In the genomic region with DNA sequence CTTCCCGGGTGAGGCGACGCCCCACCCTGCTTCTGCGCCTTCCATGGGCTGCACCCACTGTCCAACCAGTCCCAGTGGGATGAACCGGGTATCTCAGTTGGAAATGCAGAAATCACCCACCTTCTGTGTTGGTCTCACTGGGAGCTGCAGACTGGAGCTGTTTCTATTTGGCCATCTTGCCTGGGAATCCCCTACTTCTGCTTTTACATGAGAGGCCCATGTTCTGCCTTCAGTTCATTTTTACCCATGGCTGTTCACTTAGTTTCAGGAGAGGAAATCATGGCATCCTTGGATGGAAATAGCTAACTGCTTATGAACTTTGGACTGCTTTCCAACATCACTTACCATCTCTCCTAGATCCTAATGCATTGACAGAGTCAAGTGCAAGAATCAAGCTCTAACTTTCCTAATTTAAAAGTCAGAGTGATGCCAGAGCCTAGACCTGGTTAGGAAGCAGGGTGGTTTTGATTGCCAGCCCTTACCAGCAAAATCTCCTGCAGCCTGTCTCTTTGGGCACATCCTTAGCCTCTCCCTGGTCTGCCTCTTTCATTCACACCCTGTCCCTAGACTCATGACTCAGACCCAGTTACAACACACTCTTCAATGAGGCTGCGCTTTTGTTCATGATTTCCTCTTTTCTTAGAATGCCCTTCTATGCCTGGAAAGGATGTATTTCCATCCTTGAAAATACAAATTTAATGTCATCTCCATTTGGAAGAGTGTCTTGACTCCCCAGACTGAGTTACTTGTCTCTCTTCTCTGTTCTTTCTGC, we compare ENCODE assay signal across 16 cellular contexts.
A peak's percentile ranks its signal among the peaks of the same experiment; 100 is the strongest.
DNase-seq lines count a peak whose midpoint lies in the region; ATAC-seq and TF ChIP-seq lines count a peak whose summit lies in the region.
"Had no signal": no experiment of that assay in that cellular context is flagged by ENCODE, and none has a peak within 500 bp of the region (broad histone marks: within the 10 kb centered on the region; RNA-seq: fewer than 3 reads in every experiment).

No MANE protein-coding gene starts in this region.

- no peak overlapping the region for H3K4me3 Mint-ChIP-seq in stimulated activated naive B cell treated with anti-CD40 and anti-IgM and Interleukin-4, amounts not matched to agents 10 μg/mL and 1 μg/mL and 100 μg/mL, for 72 hours
- H3K4me3 Mint-ChIP-seq: effector memory CD8-positive, alpha-beta T cell had no signal

- H3K9me3 Mint-ChIP-seq in stimulated activated naive B cell treated with anti-CD40 and anti-IgM and Interleukin-4, amounts not matched to agents 10 μg/mL and 1 μg/mL and 100 μg/mL, for 72 hours: peaks cover 9% of the 10 kb centered on the region in 2 donors

- ATAC-seq in GM18867 (IDR thresholded peaks at IDR 0.05; ENCODE audit: unreplicated experiment): peak; percentile 43
- peak; percentile 52 for ATAC-seq in HG03159 (IDR thresholded peaks at IDR 0.05; ENCODE audit: unreplicated experiment)
- peak; percentile 68; the same call in 2 of the 3 replicates for ATAC-seq in RWPE2 (ENCODE audit: low read depth)
- peak; percentile 33 to 42 for ATAC-seq in stimulated activated naive B cell treated with anti-CD40 and anti-IgM and Interleukin-4, amounts not matched to agents 10 μg/mL and 1 μg/mL and 100 μg/mL, for 72 hours (replicated peaks)
- ATAC-seq in stimulated activated naive CD8-positive, alpha-beta T cell treated with anti-CD3 and anti-CD28 coated beads, Interleukin-15, Interleukin-2, amounts not matched to agents 100 U/mL and 50 U/mL, for 24 hours: no peak
- no peak for ATAC-seq in GM19455 (IDR thresholded peaks at IDR 0.05; ENCODE audit: unreplicated experiment)
- ATAC-seq: effector memory CD8-positive, alpha-beta T cell had no signal

- no peak overlapping the region for H3K27ac ChIP-seq in RWPE2 (ENCODE audit: poor library complexity, severe bottlenecking)
- H3K27ac ChIP-seq: HL-60, ovary, PC-9 had no signal

- no peaks in the 10 kb centered on the region for H3K27me3 ChIP-seq in RWPE2 (ENCODE audit: insufficient read depth, poor library complexity, severe bottlenecking)
- H3K27me3 ChIP-seq: ovary had no signal

- peaks cover 0 to 4% of the 10 kb centered on the region in 2 donors for H3K27me3 Mint-ChIP-seq in stimulated activated naive B cell treated with anti-CD40 and anti-IgM and Interleukin-4, amounts not matched to agents 10 μg/mL and 1 μg/mL and 100 μg/mL, for 72 hours
- H3K27me3 Mint-ChIP-seq: effector memory CD8-positive, alpha-beta T cell had no signal

- H3K36me3 Mint-ChIP-seq in stimulated activated naive B cell treated with anti-CD40 and anti-IgM and Interleukin-4, amounts not matched to agents 10 μg/mL and 1 μg/mL and 100 μg/mL, for 72 hours: peaks cover 0 to 2% of the 10 kb centered on the region in 2 donors

- H3K4me1 ChIP-seq in RWPE2 (ENCODE audit: insufficient read depth, poor library complexity, severe bottlenecking): no peaks in the 10 kb centered on the region

- no peak for DNase-seq in RWPE2 (ENCODE audit: low spot score)
- DNase-seq in stimulated activated naive B cell treated with anti-CD40 and anti-IgM and Interleukin-4, amounts not matched to agents 10 μg/mL and 1 μg/mL and 100 μg/mL, for 72 hours: no peak
- DNase-seq in stimulated activated naive CD8-positive, alpha-beta T cell treated with anti-CD3 and anti-CD28 coated beads, Interleukin-15, Interleukin-2, amounts not matched to agents 100 U/mL and 50 U/mL, for 24 hours: no peak
- DNase-seq in NCI-H2081 treated with DMSO at 0.1 percent for 48 hours (lab: John Stamatoyannopoulos, UW): no peak
- no peak for DNase-seq in superior temporal gyrus (ENCODE audit: extremely low spot score)
- DNase-seq: amygdala; DND-41; effector memory CD8-positive, alpha-beta T cell; NCI-H1436; ovary; PC-9; stimulated activated naive CD4-positive, alpha-beta T cell treated with Interleukin-2 at 50 U/mL for 16 hours had no signal

- no peak overlapping the region for H3K27ac Mint-ChIP-seq in stimulated activated naive B cell treated with anti-CD40 and anti-IgM and Interleukin-4, amounts not matched to agents 10 μg/mL and 1 μg/mL and 100 μg/mL, for 72 hours
- H3K27ac Mint-ChIP-seq: effector memory CD8-positive, alpha-beta T cell had no signal

- H3K4me3 ChIP-seq in RWPE2 (ENCODE audit: severe bottlenecking): no peak overlapping the region
- H3K4me3 ChIP-seq: ovary, PC-9 had no signal

- no peaks in the 10 kb centered on the region for H3K4me1 Mint-ChIP-seq in stimulated activated naive B cell treated with anti-CD40 and anti-IgM and Interleukin-4, amounts not matched to agents 10 μg/mL and 1 μg/mL and 100 μg/mL, for 72 hours

- no peaks in the 10 kb centered on the region for H3K9me3 ChIP-seq in RWPE2 (ENCODE audit: severe bottlenecking)
- H3K9me3 ChIP-seq: ovary had no signal

- H3K36me3 ChIP-seq in RWPE2 (ENCODE audit: low read depth): no peaks in the 10 kb centered on the region
- H3K36me3 ChIP-seq: ovary had no signal

- no peak for TF ChIP-seq CTCF in RWPE2 (IDR thresholded peaks at IDR 0.05; ENCODE audit: poor library complexity, severe bottlenecking)

Comparison
In these comparisons a context has a peak if more than half of its experiments do, and no peak if none do; other contexts are left out.
1. ATAC-seq: peak in GM18867 (single experiment), HG03159 (single experiment), RWPE2 (single experiment) and stimulated activated naive B cell treated with anti-CD40 and anti-IgM and Interleukin-4, amounts not matched to agents 10 μg/mL and 1 μg/mL and 100 μg/mL, for 72 hours (2 of 2); none in stimulated activated naive CD8-positive, alpha-beta T cell treated with anti-CD3 and anti-CD28 coated beads, Interleukin-15, Interleukin-2, amounts not matched to agents 100 U/mL and 50 U/mL, for 24 hours (single experiment) and GM19455 (single experiment).